Comparison of ENCODE assay signal across 8 cellular contexts in the genomic region with DNA sequence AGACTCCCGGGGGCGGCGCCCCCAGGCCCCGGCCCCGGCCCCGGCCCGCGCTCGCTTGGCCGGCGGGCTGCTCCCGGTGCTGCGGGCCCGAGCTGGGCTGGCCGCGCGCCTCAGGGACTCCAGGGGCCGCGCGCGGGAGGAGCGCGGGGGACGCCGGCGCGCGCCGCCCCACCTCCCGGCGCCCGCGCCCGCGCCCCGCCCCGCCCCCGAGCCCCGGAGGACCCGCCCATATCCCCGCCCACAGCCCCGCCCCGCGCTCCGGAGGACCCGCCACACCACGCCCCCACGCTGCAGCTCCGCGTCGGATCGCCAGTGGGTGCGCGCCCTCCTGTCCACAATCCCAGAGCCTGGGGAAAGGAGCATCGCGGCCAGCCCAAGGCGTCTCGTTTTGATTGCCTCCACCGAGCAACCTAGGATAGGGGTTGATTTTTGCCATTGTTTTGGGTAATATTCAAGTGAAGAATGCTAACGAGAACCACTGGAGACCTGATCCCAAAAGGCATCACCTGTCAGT. TPM values are rescaled to one million over a fixed set of nuclear protein-coding genes. Genes with fewer than 3 reads are reported as not detected.
DNase-seq lines count a peak whose midpoint lies in the region; ATAC-seq and TF ChIP-seq lines count a peak whose summit lies in the region.

A gene with protein sequence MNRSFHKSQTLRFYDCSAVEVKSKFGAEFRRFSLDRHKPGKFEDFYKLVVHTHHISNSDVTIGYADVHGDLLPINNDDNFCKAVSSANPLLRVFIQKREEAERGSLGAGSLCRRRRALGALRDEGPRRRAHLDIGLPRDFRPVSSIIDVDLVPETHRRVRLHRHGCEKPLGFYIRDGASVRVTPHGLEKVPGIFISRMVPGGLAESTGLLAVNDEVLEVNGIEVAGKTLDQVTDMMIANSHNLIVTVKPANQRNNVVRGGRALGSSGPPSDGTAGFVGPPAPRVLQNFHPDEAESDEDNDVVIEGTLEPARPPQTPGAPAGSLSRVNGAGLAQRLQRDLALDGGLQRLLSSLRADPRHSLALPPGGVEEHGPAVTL (minus strand): TSS at position 112 of the 514 bp plus-strand sequence. CDS start 166 bp downstream, outside the sequence.

- DNase-seq in AG04449 (ENCODE audit: low read depth, low spot score) = no peak
- peak; percentile 63 for DNase-seq in NOMO-1 treated with dmso at 0.1 percent for 144 hours (lab: John Stamatoyannopoulos, UW; ENCODE audit: unreplicated experiment)
- peak; percentile 38 for DNase-seq in activated T-helper 1 cell treated with Interleukin-2 at 50 U/mL for 16 hours (ENCODE audit: low read depth)
- peak; percentile 47 for DNase-seq in fibroblast of mammary gland (ENCODE audit: low read depth)
- DNase-seq in naive thymus-derived CD8-positive, alpha-beta T cell = peak in 9 of 10 donors; percentile 32 to 72 (median 47)
- peak; percentile 28 to 29 for DNase-seq in stimulated activated CD8-positive, alpha-beta memory T cell treated with anti-CD3 and anti-CD28 coated beads, Interleukin-7, amount 100 ng/mL, for 48 hours (ENCODE audit: extremely low read depth in 1 of 2, low read depth in 1 of 2)

- H3K9me3 Mint-ChIP-seq in naive thymus-derived CD8-positive, alpha-beta T cell = no peaks in the 10 kb centered on the region

- peaks cover 0 to 12% (median 5%) of the 10 kb centered on the region in 4 donors for H3K4me1 Mint-ChIP-seq in naive thymus-derived CD8-positive, alpha-beta T cell

- TF ChIP-seq POLR2A in GM19099 (IDR thresholded peaks at IDR 0.05; ENCODE audit: extremely low read depth, insufficient read length, low read depth) = peak; percentile 38

- CTCF ChIA-PET in AG04449 (lab: Yijun Ruan, JAX) = interaction anchor here (0.8 to 12.2 kb wide), 2 partner anchors 89 to 313 kb away, joined by 3 to 195 read pairs; no protein-coding TSS in a partner anchor

- H3K4me3 Mint-ChIP-seq in naive thymus-derived CD8-positive, alpha-beta T cell = peak within 1 kb of the TSS; percentile 39 to 70 (median 68)

- POLR2A ChIA-PET in AG04449 (lab: Yijun Ruan, JAX) = no interaction called here
- POLR2A ChIA-PET in naive thymus-derived CD8-positive, alpha-beta T cell (lab: Charles Lee) = no interaction called here

- peak; percentile 61 for ATAC-seq in HG03521 (IDR thresholded peaks at IDR 0.05; ENCODE audit: unreplicated experiment)
- ATAC-seq in naive thymus-derived CD8-positive, alpha-beta T cell = peak; percentile 77 to 82

- no peaks in the 10 kb centered on the region for H3K36me3 Mint-ChIP-seq in naive thymus-derived CD8-positive, alpha-beta T cell

- peaks cover 20 to 50% (median 30%) of the 10 kb centered on the region in 5 donors for H3K27me3 Mint-ChIP-seq in naive thymus-derived CD8-positive, alpha-beta T cell

- peak within 1 kb of the TSS; percentile 68 for H3K4me3 ChIP-seq in AG04449 (ENCODE audit: low read depth, low read length)
- peak within 1 kb of the TSS; percentile 51 for H3K4me3 ChIP-seq in fibroblast of mammary gland (ENCODE audit: control insufficient read depth, low read depth, low read length)

- no peak within 1 kb of the TSS for H3K27ac Mint-ChIP-seq in naive thymus-derived CD8-positive, alpha-beta T cell

- TF ChIP-seq CTCF in AG04449 (IDR thresholded peaks at IDR 0.05; ENCODE audit: insufficient read depth, low read length, missing control alignments) (peak; percentile 46), fibroblast of mammary gland (conservative IDR thresholded peaks at IDR 0.05; ENCODE audit: control insufficient read depth, insufficient read depth, low read depth, low read length) (no peak)

RNA-seq across cellular contexts. Expression of the gene that starts here (rescaled TPM):
- under 1 TPM; 0.25 to 0.34 TPM for total RNA-seq in naive thymus-derived CD8-positive, alpha-beta T cell
- polyA plus RNA-seq in naive thymus-derived CD8-positive, alpha-beta T cell = under 1 TPM in 2 of 3 donors, not detected in 1; 0.13 to 0.16 TPM

Comparison
In these comparisons a context has a peak if more than half of its experiments do, and no peak if none do; other contexts are left out.
1. Peak in DNase-seq and ATAC-seq in naive thymus-derived CD8-positive, alpha-beta T cell; RNA of the gene not detected or under 1 TPM.